11 cellular contexts compared by ENCODE assay signal in the genomic region with DNA sequence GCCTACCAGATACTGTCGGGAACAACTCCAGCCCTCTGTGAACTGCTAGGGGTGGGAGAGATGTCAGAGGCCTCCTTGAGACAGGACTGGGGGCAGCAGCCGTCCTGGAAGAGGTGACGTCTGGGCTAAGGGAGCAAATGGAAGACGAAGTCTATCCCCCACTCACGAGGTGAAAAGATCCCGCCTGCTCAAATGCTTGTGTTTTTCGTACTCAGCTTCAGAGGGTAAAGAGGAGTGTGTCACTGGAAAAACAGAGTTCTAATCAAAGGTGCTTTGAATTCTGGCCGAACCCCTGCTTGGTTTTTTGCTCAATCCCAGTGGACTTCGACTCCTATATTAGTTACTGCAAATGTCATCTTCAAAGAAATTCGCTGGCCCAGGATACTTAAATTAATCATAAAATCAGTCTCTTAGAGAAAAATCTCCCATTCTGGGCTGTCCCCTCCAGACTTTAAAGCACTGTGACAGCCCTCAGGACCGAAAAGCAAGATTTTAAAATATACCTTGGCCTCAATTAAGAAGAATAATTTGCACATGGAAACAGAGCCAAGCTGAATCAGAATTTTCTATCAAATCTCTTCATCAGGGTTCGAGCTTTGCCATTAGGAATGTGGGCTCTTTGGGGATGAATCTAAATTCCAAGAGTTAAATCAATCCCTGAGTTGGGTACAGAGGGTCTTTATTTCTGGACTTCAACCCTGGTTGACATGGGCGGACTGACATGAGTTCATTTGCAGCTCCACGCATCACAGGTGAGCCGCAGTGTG.
DNase-seq lines count a peak whose midpoint lies in the region; TF ChIP-seq lines count a peak whose summit lies in the region.
"Had no signal": no experiment of that assay in that cellular context is flagged by ENCODE, and none has a peak within 500 bp of the region (broad histone marks: within the 10 kb centered on the region; RNA-seq: fewer than 3 reads in every experiment).

No MANE protein-coding gene starts in this region.

- POLR2A ChIA-PET in HEK293T (lab: Yijun Ruan, JAX) = no interaction called here

- H3K9me3 ChIP-seq in liver (ENCODE audit: control insufficient read depth in 4 of 4, low read length in 3 of 4) (no peaks in the 10 kb centered on the region), sigmoid colon (no peaks in the 10 kb centered on the region), Karpas-422 (ENCODE audit: low read length) (no peaks in the 10 kb centered on the region)

- H2AFZ ChIP-seq in Karpas-422 (ENCODE audit: low read length) = no peak overlapping the region

- 53% methylated on average over 15 of the region's 15 CpGs for WGBS in liver
- 92 to 93% methylated on average over 15 of the region's 15 CpGs for WGBS in sigmoid colon, 2 donors

- H3K27ac ChIP-seq in liver (ENCODE audit: low read depth in 1 of 2, low read length in 2 of 2) (peak overlapping the region; percentile 85 to 92), sigmoid colon (no peak overlapping the region), Karpas-422 (ENCODE audit: low read length) (no peak overlapping the region)
- H3K27ac ChIP-seq: BLaER1 treated with 17β-estradiol and CSF1 and Interleukin-3, amounts not matched to agents 10 nM and 100 nM had no signal

- DNase-seq in islet precursor cell = peak; percentile 33
- peak; percentile 12 for DNase-seq in sigmoid colon
- no peak for DNase-seq in HEK293T (ENCODE audit: extremely low spot score)
- DNase-seq in Karpas-422 = no peak
- DNase-seq in GDM1 (lab: John Stamatoyannopoulos, UW) = no peak
- DNase-seq: Calu3; CD8-positive, alpha-beta T cell; DMS79 treated with DMSO at 0.1 percent for 48 hours; H9 had no signal

- H3K4me2 ChIP-seq in Karpas-422 (ENCODE audit: low read depth, low read length, poor library complexity, severe bottlenecking) = no peak overlapping the region
- H3K4me2 ChIP-seq: BLaER1 treated with 17β-estradiol and CSF1 and Interleukin-3, amounts not matched to agents 10 nM and 100 nM had no signal

- TF ChIP-seq EP300 in sigmoid colon (IDR thresholded peaks at IDR 0.05) = no peak

- H3K9ac ChIP-seq in liver (ENCODE audit: low read depth in 1 of 2, low read length in 2 of 2) = peak overlapping the region in 1 of 2 donors; percentile 10
- no peak overlapping the region for H3K9ac ChIP-seq in Karpas-422 (ENCODE audit: low read length)
- H3K9ac ChIP-seq: BLaER1 treated with 17β-estradiol and CSF1 and Interleukin-3, amounts not matched to agents 10 nM and 100 nM had no signal

- CTCF ChIA-PET in HEK293T (lab: Yijun Ruan, JAX) = no interaction called here

- no peak for TF ChIP-seq POLR2A in sigmoid colon (IDR thresholded peaks at IDR 0.05)

- no peak overlapping the region for H3K4me3 ChIP-seq in liver (ENCODE audit: low read depth in 1 of 3, low read length in 3 of 3)
- H3K4me3 ChIP-seq in sigmoid colon = no peak overlapping the region
- no peak overlapping the region for H3K4me3 ChIP-seq in Karpas-422 (ENCODE audit: low read length)
- H3K4me3 ChIP-seq: BLaER1 treated with 17β-estradiol and CSF1 and Interleukin-3, amounts not matched to agents 10 nM and 100 nM had no signal

- H3K4me1 ChIP-seq in liver (ENCODE audit: control insufficient read depth in 4 of 4, insufficient read depth in 4 of 4, low read length in 3 of 4) (peaks cover 18 to 49% (median 36%) of the 10 kb centered on the region in 4 donors), sigmoid colon (peaks cover 0 to 19% (median 13%) of the 10 kb centered on the region in 4 donors), Karpas-422 (ENCODE audit: low read length) (no peaks in the 10 kb centered on the region)
- H3K4me1 ChIP-seq: BLaER1 treated with 17β-estradiol and CSF1 and Interleukin-3, amounts not matched to agents 10 nM and 100 nM had no signal

- intact Hi-C loops in sigmoid colon (cut with DNase I) = no loop called here

- TF ChIP-seq RAD21 in liver (IDR thresholded peaks at IDR 0.05) = peak; percentile 51 to 63

- no peaks in the 10 kb centered on the region for H3K9me2 ChIP-seq in Karpas-422 (replicated peaks; ENCODE audit: insufficient read depth, low read length)

- no peak for TF ChIP-seq CTCF in liver (IDR thresholded peaks at IDR 0.05; ENCODE audit: low read depth, low read length, missing input control)
- TF ChIP-seq CTCF in sigmoid colon (IDR thresholded peaks at IDR 0.05) = no peak

- no peaks in the 10 kb centered on the region for H3K27me3 ChIP-seq in liver (ENCODE audit: control insufficient read depth in 4 of 4, insufficient read depth in 4 of 4, low read length in 3 of 4)
- H3K27me3 ChIP-seq in sigmoid colon = no peaks in the 10 kb centered on the region
- H3K27me3 ChIP-seq in Karpas-422 (ENCODE audit: low read length) = no peaks in the 10 kb centered on the region
- H3K27me3 ChIP-seq: BLaER1 treated with 17β-estradiol and CSF1 and Interleukin-3, amounts not matched to agents 10 nM and 100 nM had no signal

- no peaks in the 10 kb centered on the region for H3K36me3 ChIP-seq in liver (ENCODE audit: control insufficient read depth in 4 of 4, insufficient read depth in 3 of 4, low read depth in 1 of 4, low read length in 3 of 4)
- H3K36me3 ChIP-seq in sigmoid colon = no peaks in the 10 kb centered on the region
- H3K36me3 ChIP-seq in Karpas-422 (ENCODE audit: insufficient read depth, low read length) = no peaks in the 10 kb centered on the region
- H3K36me3 ChIP-seq: BLaER1 treated with 17β-estradiol and CSF1 and Interleukin-3, amounts not matched to agents 10 nM and 100 nM had no signal

- no peaks in the 10 kb centered on the region for H3K79me2 ChIP-seq in Karpas-422 (ENCODE audit: low read length)

- H4K20me1 ChIP-seq in Karpas-422 (ENCODE audit: insufficient read depth, low read depth, low read length) = no peaks in the 10 kb centered on the region
- H4K20me1 ChIP-seq: BLaER1 treated with 17β-estradiol and CSF1 and Interleukin-3, amounts not matched to agents 10 nM and 100 nM had no signal

TF ChIP-seq in liver, 16 proteins besides CTCF, POLR2A, EP300 and RAD21 (continues in another document):
- TF ChIP-seq GABPA (IDR thresholded peaks at IDR 0.05 in 1 of 2, conservative IDR thresholded peaks at IDR 0.05 in 1 of 2) = no peak
- peak; percentile 94 to 97 for TF ChIP-seq HNF4A (conservative IDR thresholded peaks at IDR 0.05)
- TF ChIP-seq FOXA1 (IDR thresholded peaks at IDR 0.05) = no peak
- TF ChIP-seq NR2F2 (IDR thresholded peaks at IDR 0.05) = peak; percentile 66
- TF ChIP-seq, protein P1, sequence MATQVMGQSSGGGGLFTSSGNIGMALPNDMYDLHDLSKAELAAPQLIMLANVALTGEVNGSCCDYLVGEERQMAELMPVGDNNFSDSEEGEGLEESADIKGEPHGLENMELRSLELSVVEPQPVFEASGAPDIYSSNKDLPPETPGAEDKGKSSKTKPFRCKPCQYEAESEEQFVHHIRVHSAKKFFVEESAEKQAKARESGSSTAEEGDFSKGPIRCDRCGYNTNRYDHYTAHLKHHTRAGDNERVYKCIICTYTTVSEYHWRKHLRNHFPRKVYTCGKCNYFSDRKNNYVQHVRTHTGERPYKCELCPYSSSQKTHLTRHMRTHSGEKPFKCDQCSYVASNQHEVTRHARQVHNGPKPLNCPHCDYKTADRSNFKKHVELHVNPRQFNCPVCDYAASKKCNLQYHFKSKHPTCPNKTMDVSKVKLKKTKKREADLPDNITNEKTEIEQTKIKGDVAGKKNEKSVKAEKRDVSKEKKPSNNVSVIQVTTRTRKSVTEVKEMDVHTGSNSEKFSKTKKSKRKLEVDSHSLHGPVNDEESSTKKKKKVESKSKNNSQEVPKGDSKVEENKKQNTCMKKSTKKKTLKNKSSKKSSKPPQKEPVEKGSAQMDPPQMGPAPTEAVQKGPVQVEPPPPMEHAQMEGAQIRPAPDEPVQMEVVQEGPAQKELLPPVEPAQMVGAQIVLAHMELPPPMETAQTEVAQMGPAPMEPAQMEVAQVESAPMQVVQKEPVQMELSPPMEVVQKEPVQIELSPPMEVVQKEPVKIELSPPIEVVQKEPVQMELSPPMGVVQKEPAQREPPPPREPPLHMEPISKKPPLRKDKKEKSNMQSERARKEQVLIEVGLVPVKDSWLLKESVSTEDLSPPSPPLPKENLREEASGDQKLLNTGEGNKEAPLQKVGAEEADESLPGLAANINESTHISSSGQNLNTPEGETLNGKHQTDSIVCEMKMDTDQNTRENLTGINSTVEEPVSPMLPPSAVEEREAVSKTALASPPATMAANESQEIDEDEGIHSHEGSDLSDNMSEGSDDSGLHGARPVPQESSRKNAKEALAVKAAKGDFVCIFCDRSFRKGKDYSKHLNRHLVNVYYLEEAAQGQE (IDR thresholded peaks at IDR 0.05) = peak; percentile 77
- peak; percentile 59 for TF ChIP-seq YY1 (IDR thresholded peaks at IDR 0.05)
- peak; percentile 85 for TF ChIP-seq SP1 (IDR thresholded peaks at IDR 0.05)

TF ChIP-seq in HEK293T, 16 proteins besides CTCF, POLR2A, EP300 and RAD21:
- TF ChIP-seq FOXA1 (IDR thresholded peaks at IDR 0.05) (no peak), FOXK2 (IDR thresholded peaks at IDR 0.05) (no peak), ELF4 (IDR thresholded peaks at IDR 0.05) (no peak), L3MBTL2 (conservative IDR thresholded peaks at IDR 0.05) (no peak), SUZ12 (IDR thresholded peaks at IDR 0.05) (no peak), FOXM1 (IDR thresholded peaks at IDR 0.05; ENCODE audit: borderline replicate concordance) (no peak), ZNF384 (IDR thresholded peaks at IDR 0.05) (no peak), SP1 (IDR thresholded peaks at IDR 0.05) (no peak), ARNT (IDR thresholded peaks at IDR 0.05) (no peak), LEF1 (IDR thresholded peaks at IDR 0.05; ENCODE audit: borderline replicate concordance) (no peak), CTBP1 (IDR thresholded peaks at IDR 0.05; ENCODE audit: borderline replicate concordance) (no peak), BHLHE40 (IDR thresholded peaks at IDR 0.05; ENCODE audit: borderline replicate concordance) (no peak), HDGF (IDR thresholded peaks at IDR 0.05; ENCODE audit: borderline replicate concordance) (no peak), TARDBP (IDR thresholded peaks at IDR 0.05) (no peak), NFRKB (IDR thresholded peaks at IDR 0.05) (no peak)

Comparison
In these comparisons a context has a peak if more than half of its experiments do, and no peak if none do; other contexts are left out.
1. DNase-seq: peak in islet precursor cell (single experiment) and sigmoid colon (single experiment); none in HEK293T (single experiment), Karpas-422 (single experiment) and GDM1 (single experiment).
2. H3K27ac ChIP-seq: peak in liver (2 of 2); none in sigmoid colon (0 of 4) and Karpas-422 (single experiment).